1 cellular context compared by ENCODE assay signal in the genomic region with DNA sequence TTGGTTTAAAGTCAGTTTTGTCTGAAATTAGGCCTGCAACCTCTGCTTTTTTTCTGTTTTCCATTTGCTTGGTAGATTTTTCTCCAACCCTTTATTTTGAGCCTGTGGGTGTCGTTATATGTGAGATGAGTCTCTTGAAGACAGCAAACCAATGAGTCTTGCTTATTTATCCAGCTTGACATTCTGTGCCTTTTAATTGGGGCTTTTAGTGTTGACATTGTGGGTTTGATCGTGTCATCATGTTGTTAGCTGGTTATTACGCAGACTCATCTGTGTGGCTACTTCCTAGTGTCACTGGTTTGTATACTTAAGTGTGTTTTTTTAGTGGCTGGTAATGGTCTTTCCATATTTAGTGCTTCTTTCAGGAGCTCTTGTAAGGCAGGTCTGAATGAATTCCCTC.
TF ChIP-seq lines count a peak whose summit lies in the region.

No MANE protein-coding gene starts in this region.

TF ChIP-seq in endothelial cell of umbilical vein, 7 proteins besides CTCF, POLR2A, EP300 and RAD21 (continued from another document):
- TF ChIP-seq MYC (IDR thresholded peaks at IDR 0.05; ENCODE audit: low read depth, low read length) = no peak
- TF ChIP-seq FOS (IDR thresholded peaks at IDR 0.05; ENCODE audit: borderline replicate concordance, insufficient read depth, low read length) = no peak
- TF ChIP-seq POLR2AphosphoS5 (IDR thresholded peaks at IDR 0.05; ENCODE audit: insufficient read depth, low read depth, low read length) = no peak
- TF ChIP-seq, protein P1, sequence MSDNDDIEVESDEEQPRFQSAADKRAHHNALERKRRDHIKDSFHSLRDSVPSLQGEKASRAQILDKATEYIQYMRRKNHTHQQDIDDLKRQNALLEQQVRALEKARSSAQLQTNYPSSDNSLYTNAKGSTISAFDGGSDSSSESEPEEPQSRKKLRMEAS (IDR thresholded peaks at IDR 0.05; ENCODE audit: insufficient read depth, insufficient read length) = no peak
- TF ChIP-seq GATA2 (IDR thresholded peaks at IDR 0.05; ENCODE audit: insufficient read depth, insufficient read length, low read depth, low read length) = no peak
